15 cellular contexts compared by ENCODE assay signal in the genomic region with DNA sequence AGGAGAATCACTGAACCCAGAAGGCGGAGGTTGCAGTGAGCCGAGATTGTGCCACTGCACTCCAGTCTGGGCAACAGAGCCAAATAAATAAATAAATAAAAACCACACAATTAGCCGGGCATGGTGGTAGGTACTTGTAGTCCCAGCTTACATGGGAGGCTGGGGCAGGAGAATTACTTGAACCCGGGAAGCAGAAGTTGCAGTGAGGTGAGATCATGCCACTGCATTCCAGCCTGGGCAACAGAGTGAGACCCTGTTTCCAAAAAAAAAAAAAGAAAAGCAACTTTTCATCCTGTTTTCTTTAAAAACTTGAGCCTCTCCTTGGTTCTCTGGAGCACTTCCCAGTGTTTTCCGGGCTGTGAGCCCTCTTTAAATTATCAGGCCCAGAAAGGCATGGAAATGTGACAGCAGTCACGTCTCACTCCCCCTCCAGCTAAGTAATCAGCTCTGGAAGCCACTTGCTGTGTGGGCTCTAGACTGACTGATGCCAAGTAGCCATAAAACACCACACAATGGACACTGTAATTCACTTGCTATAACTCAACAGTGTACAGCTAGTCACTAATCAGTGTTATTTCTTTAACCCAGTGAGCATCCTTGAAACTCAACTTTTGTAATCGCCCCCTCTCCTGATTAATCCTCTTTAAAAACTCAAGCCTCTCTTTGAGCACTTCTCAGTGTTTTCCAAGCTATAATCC. TPM values are rescaled to one million over a fixed set of nuclear protein-coding genes. Genes with fewer than 3 reads are reported as not detected.
DNase-seq lines count a peak whose midpoint lies in the region; TF ChIP-seq lines count a peak whose summit lies in the region.
"Had no signal": no experiment of that assay in that cellular context is flagged by ENCODE, and none has a peak within 500 bp of the region (broad histone marks: within the 10 kb centered on the region; RNA-seq: fewer than 3 reads in every experiment).

No MANE protein-coding gene starts in this region.

- H4K8ac ChIP-seq in H9 (replicated peaks; ENCODE audit: insufficient read length, low read depth, low read length), result no peak overlapping the region

- H3K4me1 Mint-ChIP-seq in H9, result peaks cover 6 to 7% of the 10 kb centered on the region in 2 experiments

- no peaks in the 10 kb centered on the region for H4K20me1 ChIP-seq in H9 (ENCODE audit: control insufficient read depth, insufficient read depth, insufficient read length)
- H4K20me1 ChIP-seq: BLaER1 treated with 17β-estradiol and CSF1 and Interleukin-3, amounts not matched to agents 10 nM and 100 nM had no signal

- H2BK5ac ChIP-seq in H9 (ENCODE audit: insufficient read length, low read length), result no peak overlapping the region

- no peak overlapping the region for H3K14ac ChIP-seq in H9 (ENCODE audit: insufficient read depth, low read length)

- H3K27me3 ChIP-seq in A673 (replicated peaks; ENCODE audit: insufficient read depth, low read depth, low read length, poor library complexity) (no peaks in the 10 kb centered on the region), MG63 (no peaks in the 10 kb centered on the region), H9 (ENCODE audit: insufficient read depth, low read length) (no peaks in the 10 kb centered on the region)
- H3K27me3 ChIP-seq: BLaER1 treated with 17β-estradiol and CSF1 and Interleukin-3, amounts not matched to agents 10 nM and 100 nM; neural progenitor cell; Peyer's patch had no signal

- H2BK20ac ChIP-seq in H9 (ENCODE audit: low read depth, low read length, poor library complexity, severe bottlenecking), result no peak overlapping the region

- no peak overlapping the region for H3K18ac ChIP-seq in H9 (ENCODE audit: insufficient read length, low read depth, low read length)

- intact Hi-C loops in A673 (cut with micrococcal nuclease; ENCODE audit: unreplicated experiment), result no loop called here

- H3T11ph ChIP-seq in H9 (ENCODE audit: low read length), result no peak overlapping the region

- H3K27ac Mint-ChIP-seq in H9, result no peak overlapping the region

- H3K23ac ChIP-seq in H9 (ENCODE audit: insufficient read length, low read depth, low read length), result no peak overlapping the region

- H2BK15ac ChIP-seq in H9 (ENCODE audit: low read depth, low read length), result no peak overlapping the region

- H3K27me3 Mint-ChIP-seq in H9 (ENCODE audit: low read depth), result peaks cover 2% of the 10 kb centered on the region; the same call in 1 of the 2 replicates

- no peak overlapping the region for H2BK120ac ChIP-seq in H9 (ENCODE audit: low read depth, low read length, poor library complexity, severe bottlenecking)

- H3K9me3 ChIP-seq in A673 (ENCODE audit: low read depth, low read length, poor library complexity, severe bottlenecking), result no peaks in the 10 kb centered on the region
- H3K9me3 ChIP-seq in MG63, result peaks cover 4% of the 10 kb centered on the region; the same call in 1 of the 2 replicates
- no peaks in the 10 kb centered on the region for H3K9me3 ChIP-seq in H9 (ENCODE audit: control insufficient read depth, low read depth, low read length)
- H3K9me3 ChIP-seq: Peyer's patch had no signal

- H3K36me3 Mint-ChIP-seq in H9 (ENCODE audit: insufficient read depth in 1 of 3, low read depth in 3 of 3), result no peaks in the 10 kb centered on the region; a peak in 1 of 7 replicates
- H3K36me3 Mint-ChIP-seq: neural progenitor cell had no signal

- BruUV-seq in A673 (replicated peaks; lab: Mats Ljungman, UMichigan), result no TSS peak

- no peak overlapping the region for H3K56ac ChIP-seq in H9 (ENCODE audit: insufficient read length, low read depth, low read length)

- no peak overlapping the region for H2BK12ac ChIP-seq in H9 (ENCODE audit: insufficient read length, low read depth, low read length)

- H3K4me3 ChIP-seq in A673 (ENCODE audit: low read depth, low read length, poor library complexity, severe bottlenecking), result no peak overlapping the region
- H3K4me3 ChIP-seq in MG63, result no peak overlapping the region
- H3K4me3 ChIP-seq in fibroblast of pulmonary artery (replicated peaks; ENCODE audit: low read depth, low read length), result no peak overlapping the region
- H3K4me3 ChIP-seq: BLaER1 treated with 17β-estradiol and CSF1 and Interleukin-3, amounts not matched to agents 10 nM and 100 nM; neural progenitor cell; Peyer's patch had no signal

- H3K27ac ChIP-seq in A673 (ENCODE audit: low read depth, low read length, poor library complexity, severe bottlenecking) (no peak overlapping the region), H9 (ENCODE audit: insufficient read length, low read depth, low read length) (no peak overlapping the region)
- H3K27ac ChIP-seq: BLaER1 treated with 17β-estradiol and CSF1 and Interleukin-3, amounts not matched to agents 10 nM and 100 nM; neural progenitor cell had no signal

- H2AK5ac ChIP-seq in H9 (ENCODE audit: insufficient read length, low read length), result no peak overlapping the region

- no peak overlapping the region for H2AFZ ChIP-seq in H9 (ENCODE audit: low read length)
- H2AFZ ChIP-seq: neural progenitor cell had no signal

- no peak for TF ChIP-seq CTCF in A673 (conservative IDR thresholded peaks at IDR 0.05; ENCODE audit: low read depth, low read length)
- no peak for TF ChIP-seq CTCF in fibroblast of pulmonary artery (IDR thresholded peaks at IDR 0.05; ENCODE audit: low read length, missing control alignments)
- no peak for TF ChIP-seq CTCF in H9 (conservative IDR thresholded peaks at IDR 0.05)

- no peak overlapping the region for H3K4ac ChIP-seq in H9 (ENCODE audit: low read depth, low read length)

- WGBS in H9 (ENCODE audit: extremely low coverage, insufficient read length, low lambda C conversion rate), result no CpG with 5 or more reads among the region's 7 CpGs

- H3K4me1 ChIP-seq in A673 (ENCODE audit: insufficient read depth, low read length, poor library complexity, severe bottlenecking) (no peaks in the 10 kb centered on the region), H9 (ENCODE audit: insufficient read depth, low read length) (no peaks in the 10 kb centered on the region; the same call in 1 of the 2 replicates)
- H3K4me1 ChIP-seq: neural progenitor cell had no signal

- H3K4me2 ChIP-seq in H9 (ENCODE audit: insufficient read depth, insufficient read length, low read length), result no peak overlapping the region
- H3K4me2 ChIP-seq: neural progenitor cell had no signal

- no peak overlapping the region for H3K4me3 Mint-ChIP-seq in H9

- CTCF ChIA-PET in A673 (lab: Charles Lee), result no interaction called here

- H3K9me3 Mint-ChIP-seq in H9, result peaks cover 0 to 2% of the 10 kb centered on the region in 2 experiments; a peak in 2 of 5 replicates

- no peaks in the 10 kb centered on the region for H3K79me1 ChIP-seq in H9 (ENCODE audit: insufficient read depth, low read depth, low read length, poor library complexity, severe bottlenecking)

- H3K23me2 ChIP-seq in H9 (ENCODE audit: insufficient read length, low read depth, low read length, poor library complexity, severe bottlenecking), result no peaks in the 10 kb centered on the region

- H3K36me3 ChIP-seq in A673 (ENCODE audit: insufficient read depth, low read length, poor library complexity, severe bottlenecking) (no peaks in the 10 kb centered on the region), MG63 (no peaks in the 10 kb centered on the region)
- H3K36me3 ChIP-seq: BLaER1 treated with 17β-estradiol and CSF1 and Interleukin-3, amounts not matched to agents 10 nM and 100 nM; neural progenitor cell; Peyer's patch had no signal

- POLR2A ChIA-PET in A673 (lab: Charles Lee; ENCODE audit: low non-redundant PET), result no interaction called here

- H4K91ac ChIP-seq in H9 (ENCODE audit: insufficient read length, low read depth, low read length), result no peak overlapping the region

- no peak overlapping the region for H3K9ac ChIP-seq in H9 (ENCODE audit: extremely low read depth, insufficient read length, low read length)
- H3K9ac ChIP-seq: BLaER1 treated with 17β-estradiol and CSF1 and Interleukin-3, amounts not matched to agents 10 nM and 100 nM; neural progenitor cell had no signal

- no peak overlapping the region for H4K5ac ChIP-seq in H9 (ENCODE audit: insufficient read length, low read depth, low read length)

- no peaks in the 10 kb centered on the region for H3K79me2 ChIP-seq in H9 (ENCODE audit: insufficient read depth, low read length)

- DNase-seq in A673 (ENCODE audit: low spot score), result peak; percentile 64
- DNase-seq in MG63, result peak; percentile 92
- DNase-seq in fibroblast of pulmonary artery (ENCODE audit: low read depth), result peak; percentile 75
- peak; percentile 38 for DNase-seq in pons (ENCODE audit: low spot score)
- DNase-seq in AML-193 (lab: John Stamatoyannopoulos, UW), result no peak
- no peak for DNase-seq in D341Med (ENCODE audit: low spot score)
- DNase-seq in activated effector memory CD4-positive, alpha-beta T cell treated with Interleukin-2 at 50 U/mL for 16 hours, result no peak
- DNase-seq in H9, result no peak
- DNase-seq: amniotic stem cell; GOT3; NCI-H2171 treated with DMSO at 0.1 percent for 48 hours; Peyer's patch; stimulated activated CD4-positive, alpha-beta T cell treated with anti-CD3 and anti-CD28 coated beads, Interleukin-4, amount 100 ng/mL, for 1 hour had no signal

RNA-seq across cellular contexts. Expression of gene MCHR1, which starts 13.0 kb away (rescaled TPM):
- not detected in 2 replicates for total RNA-seq in A673 (2021)
- total RNA-seq in MG63 (2014; rRNA removed; shearing (Covaris generic); ENCODE audit: low replicate concordance), result not detected in 2 replicates
- 2.8 and 2.9 TPM in 2 replicates for total RNA-seq in H9 (2021)
- total RNA-seq: Peyer's patch had no signal

RNA-seq across cellular contexts. Expression of gene MRTFA, which starts 29.8 kb away (rescaled TPM):
- 35.8 and 41.2 TPM in 2 replicates for total RNA-seq in A673 (2021)
- total RNA-seq in MG63 (2014; rRNA removed; shearing (Covaris generic); ENCODE audit: low replicate concordance), result 30.7 and 52.0 TPM in 2 replicates
- 38.1 and 44.4 TPM in 2 replicates for total RNA-seq in H9 (2021)

Comparison
In these comparisons a context has a peak if more than half of its experiments do, and no peak if none do; other contexts are left out.
1. DNase-seq: peak in A673 (single experiment), MG63 (single experiment), fibroblast of pulmonary artery (single experiment) and pons (single experiment); none in AML-193 (0 of 2), D341Med (single experiment), activated effector memory CD4-positive, alpha-beta T cell treated with Interleukin-2 at 50 U/mL for 16 hours (single experiment) and H9 (single experiment).